In genomic region chr20:41004561-41005360, GRCh38 we compare ENCODE assay signal across 8 cellular contexts. TPM values are rescaled to one million over a fixed set of nuclear protein-coding genes. Genes with fewer than 3 reads are reported as not detected.
DNase-seq lines count a peak whose midpoint lies in the region; ATAC-seq, FAIRE-seq and TF ChIP-seq lines count a peak whose summit lies in the region.

No MANE protein-coding gene starts in this region.

- no peaks in the 10 kb centered on the region for H4K20me1 ChIP-seq in K562 (replicated peaks; ENCODE audit: control insufficient read depth, insufficient read depth, low read length)

- H3K27ac ChIP-seq in A549 (peak overlapping the region; percentile 84 to 89), K562 (ENCODE audit: extremely low read depth, low read depth, low read length) (peak overlapping the region; percentile 31; the same call in 1 of the 3 replicates), lower lobe of right lung (peak overlapping the region; percentile 94)

- no peaks in the 10 kb centered on the region for H3K36me3 ChIP-seq in K562 (ENCODE audit: control insufficient read depth, insufficient read depth, low read length)
- H3K36me3 ChIP-seq in lower lobe of right lung = no peaks in the 10 kb centered on the region

- in situ Hi-C loops in K562 (cut with MboI) = no loop called here

- no peak for TF ChIP-seq CTCF in A549 (IDR thresholded peaks at IDR 0.05)
- TF ChIP-seq CTCF in K562 (IDR thresholded peaks at IDR 0.05 in 2 of 3, conservative IDR thresholded peaks at IDR 0.05 in 1 of 3; ENCODE audit: insufficient read depth in 2 of 3, low read depth in 1 of 3, low read length in 3 of 3) = no peak
- TF ChIP-seq CTCF in lower lobe of right lung (IDR thresholded peaks at IDR 0.05) = no peak

- ATAC-seq in A549 (no peak), K562 (no peak), lower lobe of right lung (no peak), GM18909 (IDR thresholded peaks at IDR 0.05; ENCODE audit: poor library complexity, unreplicated experiment) (no peak), GM18511 (IDR thresholded peaks at IDR 0.05; ENCODE audit: unreplicated experiment) (no peak), HG03039 (IDR thresholded peaks at IDR 0.05; ENCODE audit: unreplicated experiment) (no peak)

- POLR2A ChIA-PET in A549 (lab: Yijun Ruan, JAX) (interaction anchor here (0.9 to 1.5 kb wide), 2 partner anchors 14 to 23 kb away, joined by 4 read pairs; partner anchors contain the start of gene TOP1), K562 (lab: Yijun Ruan, JAX) (interaction anchor here (0.7 to 1.0 kb wide), 2 partner anchors 12 to 35 kb away, joined by 3 to 4 read pairs; no protein-coding TSS in a partner anchor)

- H3K4me3 ChIP-seq in A549 (peak overlapping the region; percentile 11; the same call in 1 of the 3 replicates), K562 (no peak overlapping the region), lower lobe of right lung (peak overlapping the region; percentile 22)

- no peaks in the 10 kb centered on the region for H3K79me2 ChIP-seq in K562 (ENCODE audit: control insufficient read depth, insufficient read depth, low read length)

- no peaks in the 10 kb centered on the region for H3K9me1 ChIP-seq in K562 (ENCODE audit: control insufficient read depth, insufficient read depth, low read length)

- H3K4me2 ChIP-seq in A549 (peak overlapping the region; percentile 62), K562 (ENCODE audit: insufficient read depth, low read length) (peak overlapping the region; percentile 6; the same call in 1 of the 2 replicates)

- H3K9ac ChIP-seq in K562 (ENCODE audit: insufficient read depth in 1 of 2, low read depth in 2 of 2, low read length in 2 of 2) = no peak overlapping the region; a peak in 1 of 4 replicates

- no peak for TF ChIP-seq RAD21 in A549 (conservative IDR thresholded peaks at IDR 0.05 in 1 of 2, IDR thresholded peaks at IDR 0.05 in 1 of 2)
- TF ChIP-seq RAD21 in K562 (CRISPR knock-in tag; conservative IDR thresholded peaks at IDR 0.05 in 1 of 2, IDR thresholded peaks at IDR 0.05 in 1 of 2) = no peak

- H3K4me1 ChIP-seq in A549 = peaks cover 56% of the 10 kb centered on the region
- H3K4me1 ChIP-seq in K562 (replicated peaks in 1 of 2; ENCODE audit: control insufficient read depth in 2 of 2, insufficient read depth in 2 of 2, low read length in 2 of 2) = peaks cover 38 to 53% of the 10 kb centered on the region in 2 experiments
- H3K4me1 ChIP-seq in lower lobe of right lung = peaks cover 73% of the 10 kb centered on the region

- 86% methylated on average over 8 of the region's 8 CpGs for WGBS in A549 (ENCODE audit: missing lambda C conversion rate)
- 29% methylated on average over 8 of the region's 8 CpGs for WGBS in K562 (ENCODE audit: insufficient coverage, low coverage, missing lambda C conversion rate)

- no peak for TF ChIP-seq POLR2A in A549 (IDR thresholded peaks at IDR 0.05; ENCODE audit: low read length)
- no peak for TF ChIP-seq POLR2A in K562 (conservative IDR thresholded peaks at IDR 0.05)

- CTCF ChIA-PET in A549 (lab: Yijun Ruan, JAX) = interaction anchor here (0.6 to 1.9 kb wide), 9 partner anchors 12 to 91 kb away, joined by 3 to 14 read pairs (median 4); no protein-coding TSS in a partner anchor
- CTCF ChIA-PET in K562 (lab: Yijun Ruan, JAX; ENCODE audit: low intra/inter-chr PET ratio) = no interaction called here

- no peaks in the 10 kb centered on the region for H3K27me3 ChIP-seq in K562 (ENCODE audit: control insufficient read depth in 2 of 2, insufficient read depth in 2 of 2, low read length in 2 of 2)
- H3K27me3 ChIP-seq in lower lobe of right lung (ENCODE audit: low read depth) = no peaks in the 10 kb centered on the region

- peak overlapping the region; percentile 63 for H2AFZ ChIP-seq in K562 (ENCODE audit: low read depth, low read length)

- no TSS peak for BruUV-seq in K562 (replicated peaks; lab: Mats Ljungman, UMichigan)

- intact Hi-C loops in K562 (cut with micrococcal nuclease) (no loop called here), lower lobe of right lung (cut with DNase I) (no loop called here)

- FAIRE-seq in A549 (lab: Jason Lieb, UNC) (no peak), K562 (lab: Jason Lieb, UNC) (no peak)

- no peak for TF ChIP-seq EP300 in A549 (IDR thresholded peaks at IDR 0.05)
- no peak for TF ChIP-seq EP300 in K562 (IDR thresholded peaks at IDR 0.05; ENCODE audit: low read length)

- no peak for DNase-seq in A549 (ENCODE audit: low read depth in 1 of 2, low spot score in 1 of 2)
- peak; percentile 91 for DNase-seq in LHCN-M2 (ENCODE audit: low read depth)
- DNase-seq in K562 (ENCODE audit: extremely low read depth in 1 of 4, low spot score in 3 of 4) = no peak
- DNase-seq in lower lobe of right lung = no peak
- DNase-seq in HK-2 (ENCODE audit: unreplicated experiment) = no peak

- peaks cover 10% of the 10 kb centered on the region for H3K9me3 ChIP-seq in A549
- H3K9me3 ChIP-seq in K562 (replicated peaks; ENCODE audit: control insufficient read depth, insufficient read depth, low read depth, low read length) = 0 out of 2 replicates have a peak, but pooled peaks cover 2% of the 10 kb centered on the region
- H3K9me3 ChIP-seq in lower lobe of right lung = no peaks in the 10 kb centered on the region

TF ChIP-seq in A549, 52 proteins besides CTCF, POLR2A, EP300 and RAD21:
- TF ChIP-seq ESRRA (IDR thresholded peaks at IDR 0.05; ENCODE audit: borderline replicate concordance, low read length) (peak; percentile 62; the same call in 1 of the 2 replicates), BCL3 (IDR thresholded peaks at IDR 0.05) (no peak)

TF ChIP-seq in K562, 482 proteins besides CTCF, POLR2A, EP300 and RAD21 (continues in another document):
- TF ChIP-seq ZKSCAN8 (CRISPR knock-in tag; IDR thresholded peaks at IDR 0.05) (no peak), KLF1 (tag; IDR thresholded peaks at IDR 0.05) (no peak), RAD51 (IDR thresholded peaks at IDR 0.05; ENCODE audit: borderline replicate concordance, low read depth) (no peak), BCOR (IDR thresholded peaks at IDR 0.05) (peak; percentile 79), ADNP (tag; IDR thresholded peaks at IDR 0.05) (peak; percentile 57; the same call in 1 of the 2 replicates), FOXJ2 (tag; IDR thresholded peaks at IDR 0.05) (0 out of 2 replicates have a peak, but pooled peaks have one; percentile 19), TFAP4 (CRISPR knock-in tag; IDR thresholded peaks at IDR 0.05; ENCODE audit: borderline replicate concordance) (no peak), CBX1 (IDR thresholded peaks at IDR 0.05; ENCODE audit: low read depth) (0 out of 2 replicates have a peak, but pooled peaks have one; percentile 35), ZNF584 (CRISPR knock-in tag; IDR thresholded peaks at IDR 0.05; ENCODE audit: low read depth) (peak; percentile 57; the same call in 1 of the 2 replicates), PRMT5 (CRISPR knock-in tag; IDR thresholded peaks at IDR 0.05) (no peak)

RNA-seq across cellular contexts. Expression of gene TOP1, which starts 23.9 kb away (rescaled TPM):
- polyA plus RNA-seq in A549 (2011; rRNA removed) (20.8 and 28.3 TPM in 2 replicates), A549 (2017; fragmentation: RNase III; extraction: RNeasy Plus Mini Kit Qiagen cat#74134 plus additional on column Dnase treatment) (68.0 to 73.7 TPM (median 70.6 TPM) in 3 replicates), K562 (2011; rRNA removed) (17.3 and 26.4 TPM in 2 replicates), K562 (2014; fragmentation: Illumina TruSeq; extraction: Trizol) (101 and 127 TPM in 2 replicates), K562 (2014; fragmentation: Nextera tagmentation; extraction: Ambion mirVana) (10 to 100 TPM; 29.2 to 38.2 TPM), K562 (2014; rRNA removed) (40.9 and 50.4 TPM in 2 replicates)
- 6.5 and 6.9 TPM in 2 replicates for polyA plus RNA-seq in A549 (2012; cell fraction: cytosol; rRNA removed)
- 7.5 and 10.8 TPM in 2 replicates for polyA plus RNA-seq in A549 (2012; cell fraction: nucleus; rRNA removed)
- polyA minus RNA-seq in A549 (2011; rRNA and poly(A)+ RNA removed) = 13.2 and 15.6 TPM in 2 replicates
- total RNA-seq in LHCN-M2 (2014; rRNA removed) (29.7 and 37.4 TPM in 2 replicates), K562 (2014; rRNA removed) (26.0 and 26.7 TPM in 2 replicates), K562 (2014; rRNA removed; fragmentation: Illumina TruSeq; extraction: Trizol) (44.6 and 46.7 TPM in 2 replicates), K562 (2015; rRNA removed; fragmentation: Illumina TruSeq; extraction: Trizol) (38.6 and 39.6 TPM in 2 replicates), K562 (2021) (86.0 and 95.6 TPM in 2 replicates), lower lobe of right lung (52.0 TPM)
- polyA plus RNA-seq in LHCN-M2 (2012) = 27.1 TPM
- total RNA-seq in K562 (2011; cell fraction: chromatin; rRNA removed; ENCODE audit: low replicate concordance) = 9.4 and 30.0 TPM in 2 replicates
- 7.2 and 9.3 TPM in 2 replicates for total RNA-seq in K562 (2011; cell fraction: nucleolus; rRNA removed)
- 10.3 and 14.0 TPM in 2 replicates for total RNA-seq in K562 (2011; cell fraction: nucleoplasm; rRNA removed)
- polyA plus RNA-seq in K562 (2011; cell fraction: cytosol; rRNA removed) = 6.0 and 13.1 TPM in 2 replicates
- polyA plus RNA-seq in K562 (2011; cell fraction: nucleus; rRNA removed) = 16.4 and 19.7 TPM in 2 replicates
- polyA plus RNA-seq in K562 (2012) = 68.8 and 90.2 TPM in 2 replicates
- polyA minus RNA-seq in K562 (2011; rRNA and poly(A)+ RNA removed) = 30.9 and 35.0 TPM in 2 replicates
- 43.7 and 44.8 TPM in 2 replicates for polyA minus RNA-seq in K562 (2011; cell fraction: cytosol; rRNA and poly(A)+ RNA removed)
- 9.3 and 13.1 TPM in 2 replicates for polyA minus RNA-seq in K562 (2011; cell fraction: nucleus; rRNA and poly(A)+ RNA removed)

Comparison
In these comparisons a context has a peak if more than half of its experiments do, and no peak if none do; other contexts are left out.
1. H3K27ac ChIP-seq: peak in every context shown above with its lines; median percentile 94 in lower lobe of right lung; 86 in A549; 31 in K562.
2. Of the 35 proteins assayed by ChIP-seq in both K562 and A549: peak only in K562: HDAC2; only in A549: none; in both: ESRRA; in neither: 32; mixed calls (peak in some experiments, not most) for 1.